ENCODE assay signal across 13 cellular contexts in the genomic region with DNA sequence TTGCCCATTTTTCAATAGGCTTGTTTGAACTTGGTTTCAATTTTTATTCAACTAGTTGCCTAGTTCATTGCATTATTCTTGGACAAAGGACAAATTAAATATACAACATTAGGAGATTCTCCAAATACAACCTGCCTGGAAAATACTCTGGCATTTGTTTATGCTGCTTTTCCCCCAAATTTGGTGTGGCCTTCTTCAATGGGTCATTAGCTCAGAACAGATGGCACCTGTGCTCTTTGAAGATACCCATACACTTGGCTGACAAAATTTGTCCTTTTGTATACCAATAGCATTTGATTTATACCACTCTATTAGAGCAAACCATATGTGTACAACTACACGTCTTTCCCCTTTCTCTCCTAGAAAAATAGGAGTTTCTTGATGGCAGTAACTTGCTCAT. TPM values are rescaled to one million over a fixed set of nuclear protein-coding genes. Genes with fewer than 3 reads are reported as not detected.
A peak's percentile ranks its signal among the peaks of the same experiment; 100 is the strongest.
DNase-seq lines count a peak whose midpoint lies in the region; ATAC-seq, FAIRE-seq and TF ChIP-seq lines count a peak whose summit lies in the region.
"Had no signal": no experiment of that assay in that cellular context is flagged by ENCODE, and none has a peak within 500 bp of the region (broad histone marks: within the 10 kb centered on the region; RNA-seq: fewer than 3 reads in every experiment).

No MANE protein-coding gene starts in this region.

- H3K9me3 Mint-ChIP-seq in CD4-positive, alpha-beta memory T cell = peaks cover 3 to 39% (median 17%) of the 10 kb centered on the region in 8 donors
- peaks cover 5% of the 10 kb centered on the region; the same call in 1 of the 2 replicates for H3K9me3 Mint-ChIP-seq in HFFc6
- peaks cover 8% of the 10 kb centered on the region for H3K9me3 Mint-ChIP-seq in activated naive CD8-positive, alpha-beta T cell treated with anti-CD3 and anti-CD28 coated beads, Interleukin-2, amount 50 U/mL, for 24 hours
- peaks cover 0 to 35% (median 14%) of the 10 kb centered on the region in 9 donors for H3K9me3 Mint-ChIP-seq in naive thymus-derived CD8-positive, alpha-beta T cell

- peak overlapping the region; percentile 4 to 60 (median 44) for H3K4me3 Mint-ChIP-seq in CD4-positive, alpha-beta memory T cell
- peak overlapping the region; percentile 93; the same call in 1 of the 2 replicates for H3K4me3 Mint-ChIP-seq in HFFc6
- H3K4me3 Mint-ChIP-seq in activated naive CD8-positive, alpha-beta T cell treated with anti-CD3 and anti-CD28 coated beads, Interleukin-2, amount 50 U/mL, for 24 hours = peak overlapping the region; percentile 37
- H3K4me3 Mint-ChIP-seq in naive thymus-derived CD8-positive, alpha-beta T cell = peak overlapping the region in 9 of 10 donors; percentile 11 to 98 (median 56)

- no peak overlapping the region for H3K27ac ChIP-seq in CD4-positive, alpha-beta memory T cell (ENCODE audit: low read depth, low read length)

- no peaks in the 10 kb centered on the region for H3K27me3 Mint-ChIP-seq in CD4-positive, alpha-beta memory T cell
- H3K27me3 Mint-ChIP-seq in HFFc6 (ENCODE audit: insufficient read depth) = peaks cover 8% of the 10 kb centered on the region
- H3K27me3 Mint-ChIP-seq in activated naive CD8-positive, alpha-beta T cell treated with anti-CD3 and anti-CD28 coated beads, Interleukin-2, amount 50 U/mL, for 24 hours = no peaks in the 10 kb centered on the region
- peaks cover 0 to 3% (median 0%) of the 10 kb centered on the region in 5 donors for H3K27me3 Mint-ChIP-seq in naive thymus-derived CD8-positive, alpha-beta T cell

- peaks cover 50 to 66% of the 10 kb centered on the region in 2 donors for H3K36me3 Mint-ChIP-seq in CD4-positive, alpha-beta memory T cell
- peaks cover 28% of the 10 kb centered on the region for H3K36me3 Mint-ChIP-seq in HFFc6 (ENCODE audit: low read depth)
- H3K36me3 Mint-ChIP-seq in activated naive CD8-positive, alpha-beta T cell treated with anti-CD3 and anti-CD28 coated beads, Interleukin-2, amount 50 U/mL, for 24 hours (ENCODE audit: low read depth) = peaks cover 60% of the 10 kb centered on the region
- peaks cover 37 to 46% (median 39%) of the 10 kb centered on the region in 3 donors for H3K36me3 Mint-ChIP-seq in naive thymus-derived CD8-positive, alpha-beta T cell

- CTCF ChIA-PET in CD4-positive, alpha-beta memory T cell (lab: Charles Lee; ENCODE audit: partially characterized antibody) = no interaction called here

- DNase-seq in CD4-positive, alpha-beta memory T cell = no peak
- DNase-seq in HFFc6 = no peak
- DNase-seq in activated naive CD8-positive, alpha-beta T cell treated with anti-CD3 and anti-CD28 coated beads, Interleukin-2, amount 50 U/mL, for 24 hours = no peak
- DNase-seq in naive thymus-derived CD8-positive, alpha-beta T cell = no peak
- no peak for DNase-seq in DMS53 treated with DMSO at 0.1 percent for 48 hours (lab: John Stamatoyannopoulos, UW; ENCODE audit: unreplicated experiment)
- no peak for DNase-seq in frontal cortex (ENCODE audit: low spot score in 2 of 2)
- no peak for DNase-seq in NCI-H774 (lab: John Stamatoyannopoulos, UW)
- DNase-seq: activated T-cell treated with anti-CD3 and anti-CD28 coated beads for 4 hours, left colon, NCI-H1436 treated with DMSO at 0.1 percent for 48 hours, NCI-H526, nephron progenitor cell had no signal

- H3K4me1 ChIP-seq in CD4-positive, alpha-beta memory T cell (ENCODE audit: insufficient read depth, low read length) = peaks cover 36% of the 10 kb centered on the region

- no peak overlapping the region for H3K4me3 ChIP-seq in CD4-positive, alpha-beta memory T cell (ENCODE audit: low read length in 2 of 2)

- no peaks in the 10 kb centered on the region for H3K27me3 ChIP-seq in CD4-positive, alpha-beta memory T cell (ENCODE audit: insufficient read depth, low read length)

- no peak for FAIRE-seq in frontal cortex (lab: Jason Lieb, UNC)

- ATAC-seq in activated naive CD8-positive, alpha-beta T cell treated with anti-CD3 and anti-CD28 coated beads, Interleukin-2, amount 50 U/mL, for 24 hours = no peak
- no peak for ATAC-seq in naive thymus-derived CD8-positive, alpha-beta T cell
- no peak for ATAC-seq in GM21717 (IDR thresholded peaks at IDR 0.05; ENCODE audit: unreplicated experiment)
- ATAC-seq: left colon had no signal

- no peaks in the 10 kb centered on the region for H3K36me3 ChIP-seq in CD4-positive, alpha-beta memory T cell (ENCODE audit: insufficient read depth, low read length)

- intact Hi-C loops in CD4-positive, alpha-beta memory T cell (cut with micrococcal nuclease) = no loop called here

- POLR2A ChIA-PET in CD4-positive, alpha-beta memory T cell (lab: Charles Lee; ENCODE audit: partially characterized antibody) = interaction anchor here (0.6 to 1.2 kb wide), 2 partner anchors 36 to 228 kb away, joined by 3 read pairs; a partner anchor contains a TSS
- POLR2A ChIA-PET in naive thymus-derived CD8-positive, alpha-beta T cell (lab: Charles Lee) = no interaction called here

- no peak for TF ChIP-seq CTCF in HFFc6 (IDR thresholded peaks at IDR 0.05)

- peaks cover 24 to 68% (median 40%) of the 10 kb centered on the region in 4 donors for H3K4me1 Mint-ChIP-seq in CD4-positive, alpha-beta memory T cell
- H3K4me1 Mint-ChIP-seq in HFFc6 (ENCODE audit: low read depth) = peaks cover 30% of the 10 kb centered on the region
- H3K4me1 Mint-ChIP-seq in activated naive CD8-positive, alpha-beta T cell treated with anti-CD3 and anti-CD28 coated beads, Interleukin-2, amount 50 U/mL, for 24 hours = peaks cover 48% of the 10 kb centered on the region
- peaks cover 21 to 67% (median 39%) of the 10 kb centered on the region in 4 donors for H3K4me1 Mint-ChIP-seq in naive thymus-derived CD8-positive, alpha-beta T cell

- no peaks in the 10 kb centered on the region for H3K9me3 ChIP-seq in CD4-positive, alpha-beta memory T cell (ENCODE audit: control insufficient read depth in 1 of 2, low read length in 2 of 2)

- peak overlapping the region in 5 of 7 donors; percentile 3 to 100 (median 77) for H3K27ac Mint-ChIP-seq in CD4-positive, alpha-beta memory T cell
- peak overlapping the region; percentile 33; the same call in 1 of the 2 replicates for H3K27ac Mint-ChIP-seq in HFFc6
- peak overlapping the region; percentile 18 for H3K27ac Mint-ChIP-seq in activated naive CD8-positive, alpha-beta T cell treated with anti-CD3 and anti-CD28 coated beads, Interleukin-2, amount 50 U/mL, for 24 hours
- peak overlapping the region in 8 of 10 donors; percentile 20 to 100 (median 60) for H3K27ac Mint-ChIP-seq in naive thymus-derived CD8-positive, alpha-beta T cell
- H3K27ac Mint-ChIP-seq: nephron progenitor cell had no signal

RNA-seq across cellular contexts. Expression of a gene that starts 35.7 kb away (rescaled TPM):
- total RNA-seq in CD4-positive, alpha-beta memory T cell = 10 to 100 TPM; 83.7 to 83.8 TPM
- polyA plus RNA-seq in CD4-positive, alpha-beta memory T cell = 10 to 100 TPM; 45.8 to 78.0 TPM
- 10 to 100 TPM; 50.5 to 69.0 (median 60.8) TPM for total RNA-seq in HFFc6 (2021; fragmentation: NEBNext Ultra II Directional; extraction: Animal tissue kit (Norgen Biotek cat#: 25700))
- 100 to 1,000 TPM in 1 of 2 experiments, 10 to 100 TPM in 1; 93.8 to 106 TPM for total RNA-seq in naive thymus-derived CD8-positive, alpha-beta T cell
- 10 to 100 TPM; 59.5 to 66.5 (median 59.8) TPM for polyA plus RNA-seq in naive thymus-derived CD8-positive, alpha-beta T cell
- 20.8 TPM for total RNA-seq in frontal cortex

RNA-seq across cellular contexts. Expression of a gene that starts 35.9 kb away (rescaled TPM):
- 1 to 10 TPM; 1.3 to 1.4 TPM for total RNA-seq in CD4-positive, alpha-beta memory T cell
- 1 to 10 TPM in 1 of 2 donors, under 1 TPM in 1; 0.45 to 2.0 TPM for polyA plus RNA-seq in CD4-positive, alpha-beta memory T cell
- under 1 TPM; 0.38 to 0.83 (median 0.64) TPM for total RNA-seq in HFFc6 (2021; fragmentation: NEBNext Ultra II Directional; extraction: Animal tissue kit (Norgen Biotek cat#: 25700))
- 1 to 10 TPM in 1 of 2 experiments, under 1 TPM in 1; 0.71 to 1.3 TPM for total RNA-seq in naive thymus-derived CD8-positive, alpha-beta T cell
- 1 to 10 TPM in 2 of 3 donors, under 1 TPM in 1; 0.98 to 2.5 (median 1.7) TPM for polyA plus RNA-seq in naive thymus-derived CD8-positive, alpha-beta T cell
- 1.6 TPM for total RNA-seq in frontal cortex

RNA-seq across cellular contexts. Expression of a gene that starts 46.4 kb away (rescaled TPM):
- not detected for total RNA-seq in CD4-positive, alpha-beta memory T cell
- under 1 TPM; 0.08 to 0.31 TPM for polyA plus RNA-seq in CD4-positive, alpha-beta memory T cell
- under 1 TPM; 0.07 to 0.26 (median 0.13) TPM for total RNA-seq in HFFc6 (2021; fragmentation: NEBNext Ultra II Directional; extraction: Animal tissue kit (Norgen Biotek cat#: 25700))
- not detected for total RNA-seq in naive thymus-derived CD8-positive, alpha-beta T cell
- polyA plus RNA-seq in naive thymus-derived CD8-positive, alpha-beta T cell = under 1 TPM in 1 of 3 donors, not detected in 2; 0.07 TPM
- total RNA-seq in frontal cortex = 0.41 TPM
- total RNA-seq: left colon had no signal

Comparison
In these comparisons a context has a peak if more than half of its experiments do, and no peak if none do; other contexts are left out.
1. H3K27ac Mint-ChIP-seq: peak in every context shown above with its lines; median percentile 77 in CD4-positive, alpha-beta memory T cell; 60 in naive thymus-derived CD8-positive, alpha-beta T cell; 33 in HFFc6; 18 in activated naive CD8-positive, alpha-beta T cell treated with anti-CD3 and anti-CD28 coated beads, Interleukin-2, amount 50 U/mL, for 24 hours.
2. H3K4me3 Mint-ChIP-seq: peak in every context shown above with its lines; median percentile 93 in HFFc6; 56 in naive thymus-derived CD8-positive, alpha-beta T cell; 44 in CD4-positive, alpha-beta memory T cell; 37 in activated naive CD8-positive, alpha-beta T cell treated with anti-CD3 and anti-CD28 coated beads, Interleukin-2, amount 50 U/mL, for 24 hours.